ENCODE assay signal across 8 cellular contexts in the genomic region with DNA sequence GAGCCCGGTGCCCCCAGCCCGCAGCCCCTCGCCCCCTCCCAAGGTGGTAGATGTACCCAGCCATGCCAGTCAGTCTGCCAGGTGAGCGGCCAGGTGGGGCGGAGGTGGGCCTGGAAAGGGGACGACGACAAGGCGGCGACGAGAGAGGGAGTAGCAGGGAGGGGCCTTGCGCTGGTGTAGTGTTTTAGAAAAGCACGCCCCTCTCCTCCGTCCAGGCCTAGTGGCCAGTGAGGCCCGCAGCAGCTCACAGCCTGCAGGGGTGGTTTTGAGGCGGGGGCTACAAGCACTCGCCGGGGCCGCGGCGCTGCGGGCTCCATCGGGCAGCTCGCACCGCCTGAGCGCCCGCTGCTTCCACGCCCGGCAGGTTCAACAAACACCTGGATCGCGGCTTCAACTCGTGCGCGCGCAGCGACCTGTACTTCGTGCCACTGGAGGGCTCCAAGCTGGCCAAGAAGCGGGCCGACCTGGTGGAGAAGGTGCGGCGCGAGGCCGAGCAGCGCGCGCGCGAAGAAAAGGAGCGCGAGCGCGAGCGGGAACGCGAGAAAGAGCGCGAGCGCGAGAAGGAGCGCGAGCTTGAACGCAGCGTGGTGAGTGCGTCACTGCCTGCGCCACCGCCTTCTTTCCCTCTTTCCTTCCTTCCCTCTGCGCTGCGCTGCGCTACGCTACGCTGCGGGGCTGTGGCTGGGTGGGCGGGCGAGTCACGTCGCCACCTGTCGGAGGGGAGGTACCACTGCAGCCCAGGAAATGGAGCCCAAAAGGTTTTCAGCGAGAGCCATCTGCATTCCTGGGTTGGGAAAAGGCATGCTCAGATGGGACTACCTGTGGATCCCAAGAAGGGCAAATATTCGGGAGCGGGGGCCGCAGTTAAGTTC. TPM values are rescaled to one million over a fixed set of nuclear protein-coding genes. Genes with fewer than 3 reads are reported as not detected.
DNase-seq lines count a peak whose midpoint lies in the region; ATAC-seq and TF ChIP-seq lines count a peak whose summit lies in the region.

No MANE protein-coding gene starts in this region.

- peak overlapping the region; percentile 78 for H2BK120ac ChIP-seq in mesenchymal stem cell (ENCODE audit: low read depth, low read length)

- CTCF ChIA-PET in Caco-2 (lab: Charles Lee) = interaction anchor here (0.6 to 3.0 kb wide), 20 partner anchors 9 to 736 kb away, joined by 3 to 56 read pairs (median 4); a partner anchor contains a TSS
- CTCF ChIA-PET in activated CD8-positive, alpha-beta memory T cell treated with anti-CD3 and anti-CD28 coated beads, Interleukin-2, amount 10 ng/mL, durations not matched to agents 7 days and 5 days (lab: Charles Lee) = interaction anchor here (0.7 to 17.6 kb wide), 19 partner anchors 8 to 214 kb away, joined by 3 to 709 read pairs (median 4); a partner anchor contains a TSS

- H2BK5ac ChIP-seq in mesenchymal stem cell (ENCODE audit: low read depth, low read length, poor library complexity, severe bottlenecking) = no peak overlapping the region

- no peak overlapping the region for H2BK15ac ChIP-seq in mesenchymal stem cell (ENCODE audit: low read depth, poor library complexity, severe bottlenecking)

- DNase-seq in Caco-2 (peak; percentile 97), GM20000 (ENCODE audit: low spot score) (peak; percentile 89), HUDEP-2 (lab: John Stamatoyannopoulos, UW; ENCODE audit: unreplicated experiment in 76 of 76) (peak in 74 of 76 experiments; percentile 42 to 93 (median 85)), NOMO-1 treated with DMSO at 0.1 percent for 48 hours (lab: John Stamatoyannopoulos, UW; ENCODE audit: unreplicated experiment) (peak; percentile 96), mesenchymal stem cell (peak; percentile 96)
- peak; percentile 97 for DNase-seq in activated CD8-positive, alpha-beta memory T cell treated with anti-CD3 and anti-CD28 coated beads, Interleukin-2, amount 10 ng/mL, durations not matched to agents 7 days and 5 days
- DNase-seq in effector memory CD8-positive, alpha-beta T cell = peak; percentile 89 to 90 (median 89)
- DNase-seq in stimulated activated CD8-positive, alpha-beta memory T cell treated with anti-CD3 and anti-CD28 coated beads, Interleukin-12 subunit alpha, Interleukin-12 subunit beta, amount 100 ng/mL, for 4 hours (ENCODE audit: low read depth) = peak; percentile 87

- WGBS in mesenchymal stem cell = 5% methylated on average over 69 of the region's 80 CpGs

- H3K18ac ChIP-seq in mesenchymal stem cell (ENCODE audit: low read depth in 1 of 2, low read length in 2 of 2) = peak overlapping the region; percentile 88 to 95

- peak overlapping the region; percentile 92 for H3K9ac ChIP-seq in mesenchymal stem cell (ENCODE audit: low read length)

- intact Hi-C loops in Caco-2 (cut with micrococcal nuclease; ENCODE audit: unreplicated experiment) = loop anchor here (1.0 kb wide), 3 partner anchors 13 to 68 kb away; a partner anchor contains a TSS

- H3K4me1 Mint-ChIP-seq in Caco-2 (ENCODE audit: low read depth, unreplicated experiment) = peaks cover 25% of the 10 kb centered on the region
- H3K4me1 Mint-ChIP-seq in activated CD8-positive, alpha-beta memory T cell treated with anti-CD3 and anti-CD28 coated beads, Interleukin-2, amount 10 ng/mL, durations not matched to agents 7 days and 5 days = peaks cover 45% of the 10 kb centered on the region
- peaks cover 19 to 21% of the 10 kb centered on the region in 2 donors for H3K4me1 Mint-ChIP-seq in effector memory CD8-positive, alpha-beta T cell (ENCODE audit: low read depth in 2 of 2)

- no peaks in the 10 kb centered on the region for H3K9me3 Mint-ChIP-seq in Caco-2 (ENCODE audit: unreplicated experiment)
- H3K9me3 Mint-ChIP-seq in activated CD8-positive, alpha-beta memory T cell treated with anti-CD3 and anti-CD28 coated beads, Interleukin-2, amount 10 ng/mL, durations not matched to agents 7 days and 5 days (ENCODE audit: low read depth) = no peaks in the 10 kb centered on the region
- no peaks in the 10 kb centered on the region for H3K9me3 Mint-ChIP-seq in effector memory CD8-positive, alpha-beta T cell

- peak overlapping the region; percentile 46 for H3K27ac ChIP-seq in mesenchymal stem cell (ENCODE audit: low read length, poor library complexity, severe bottlenecking)

- H3K36me3 Mint-ChIP-seq in Caco-2 (ENCODE audit: insufficient read depth, unreplicated experiment) = peaks cover 93% of the 10 kb centered on the region
- H3K36me3 Mint-ChIP-seq in activated CD8-positive, alpha-beta memory T cell treated with anti-CD3 and anti-CD28 coated beads, Interleukin-2, amount 10 ng/mL, durations not matched to agents 7 days and 5 days = peaks cover 23% of the 10 kb centered on the region
- H3K36me3 Mint-ChIP-seq in effector memory CD8-positive, alpha-beta T cell (ENCODE audit: insufficient read depth) = peaks cover 27% of the 10 kb centered on the region

- H3K27ac Mint-ChIP-seq in Caco-2 (ENCODE audit: unreplicated experiment) = peak overlapping the region; percentile 92
- H3K27ac Mint-ChIP-seq in activated CD8-positive, alpha-beta memory T cell treated with anti-CD3 and anti-CD28 coated beads, Interleukin-2, amount 10 ng/mL, durations not matched to agents 7 days and 5 days = peak overlapping the region; percentile 96
- H3K27ac Mint-ChIP-seq in effector memory CD8-positive, alpha-beta T cell = peak overlapping the region; percentile 95 to 98

- POLR2A ChIA-PET in Caco-2 (lab: Charles Lee) = interaction anchor here (0.5 to 1.3 kb wide), 20 partner anchors 8 to 760 kb away, joined by 3 to 20 read pairs (median 5); a partner anchor contains a TSS

- H3K36me3 ChIP-seq in Caco-2 (ENCODE audit: control insufficient read depth, insufficient read depth, low read length) (peaks cover 12% of the 10 kb centered on the region), mesenchymal stem cell (ENCODE audit: control insufficient read depth in 1 of 2, insufficient read depth in 2 of 2, low read depth in 1 of 2, low read length in 2 of 2) (peaks cover 77% of the 10 kb centered on the region in 2 experiments)

- peak overlapping the region; percentile 87 to 90 for H3K4ac ChIP-seq in mesenchymal stem cell (ENCODE audit: low read depth in 1 of 2, low read length in 2 of 2)

- no peaks in the 10 kb centered on the region for H3K27me3 Mint-ChIP-seq in Caco-2 (ENCODE audit: insufficient read depth, unreplicated experiment)
- no peaks in the 10 kb centered on the region for H3K27me3 Mint-ChIP-seq in activated CD8-positive, alpha-beta memory T cell treated with anti-CD3 and anti-CD28 coated beads, Interleukin-2, amount 10 ng/mL, durations not matched to agents 7 days and 5 days
- H3K27me3 Mint-ChIP-seq in effector memory CD8-positive, alpha-beta T cell = no peaks in the 10 kb centered on the region

- peak overlapping the region; percentile 92 for H4K8ac ChIP-seq in mesenchymal stem cell (ENCODE audit: low read length)

- peak overlapping the region; percentile 55 for H3K4me3 ChIP-seq in Caco-2 (ENCODE audit: low read depth, low read length)
- H3K4me3 ChIP-seq in mesenchymal stem cell (ENCODE audit: insufficient read depth in 1 of 2, low read depth in 1 of 2, low read length in 2 of 2) = peak overlapping the region; percentile 64 to 78

- peak overlapping the region in 1 of 2 experiments; percentile 19 for H3K14ac ChIP-seq in mesenchymal stem cell (ENCODE audit: low read length in 2 of 2)

- peak overlapping the region; percentile 73 for H3K4me3 Mint-ChIP-seq in Caco-2 (ENCODE audit: unreplicated experiment)
- peak overlapping the region; percentile 87 for H3K4me3 Mint-ChIP-seq in activated CD8-positive, alpha-beta memory T cell treated with anti-CD3 and anti-CD28 coated beads, Interleukin-2, amount 10 ng/mL, durations not matched to agents 7 days and 5 days
- H3K4me3 Mint-ChIP-seq in effector memory CD8-positive, alpha-beta T cell = peak overlapping the region; percentile 78 to 80

- H3K4me2 ChIP-seq in mesenchymal stem cell (ENCODE audit: low read length, poor library complexity, severe bottlenecking) = peak overlapping the region; percentile 87

- TF ChIP-seq CTCF in Caco-2 (IDR thresholded peaks at IDR 0.05; ENCODE audit: insufficient read depth in 1 of 2, low read depth in 1 of 2, low read length in 1 of 2, severe bottlenecking in 1 of 2, unreplicated experiment in 1 of 2) = peak; percentile 98 to 99
- TF ChIP-seq CTCF in GM20000 (IDR thresholded peaks at IDR 0.05; ENCODE audit: extremely low read depth, missing control alignments) = peak; percentile 98

- peaks cover 11% of the 10 kb centered on the region for H3K79me1 ChIP-seq in mesenchymal stem cell (replicated peaks; ENCODE audit: low read length, poor library complexity, severe bottlenecking)

- BruUV-seq in Caco-2 (replicated peaks; lab: Mats Ljungman, UMichigan) = TSS peak; percentile 88

- H4K91ac ChIP-seq in mesenchymal stem cell (ENCODE audit: low read length) = peak overlapping the region; percentile 95

- H2AK5ac ChIP-seq in mesenchymal stem cell (ENCODE audit: low read length, severe bottlenecking) = peak overlapping the region; percentile 64

- no peak overlapping the region for H2AFZ ChIP-seq in mesenchymal stem cell (ENCODE audit: low read depth, low read length)

- H2BK12ac ChIP-seq in mesenchymal stem cell (ENCODE audit: low read length in 2 of 2) = peak overlapping the region in 1 of 2 experiments; percentile 56

- H3K9me3 ChIP-seq in Caco-2 = no peaks in the 10 kb centered on the region
- no peaks in the 10 kb centered on the region for H3K9me3 ChIP-seq in mesenchymal stem cell (ENCODE audit: control insufficient read depth, low read length)

- peak overlapping the region in 1 of 2 experiments; percentile 10 for H3K23ac ChIP-seq in mesenchymal stem cell (ENCODE audit: low read length in 2 of 2)

- peaks cover 11% of the 10 kb centered on the region for H3K4me1 ChIP-seq in Caco-2
- H3K4me1 ChIP-seq in mesenchymal stem cell (ENCODE audit: control insufficient read depth, insufficient read depth, low read depth, low read length) = peaks cover 43% of the 10 kb centered on the region

- ATAC-seq in activated CD8-positive, alpha-beta memory T cell treated with anti-CD3 and anti-CD28 coated beads, Interleukin-2, amount 10 ng/mL, durations not matched to agents 7 days and 5 days = peak; percentile 94
- peak; percentile 97 for ATAC-seq in effector memory CD8-positive, alpha-beta T cell (replicated peaks)

- no peaks in the 10 kb centered on the region for H3K27me3 ChIP-seq in Caco-2 (replicated peaks; ENCODE audit: control insufficient read depth, insufficient read depth, low read length)
- no peaks in the 10 kb centered on the region for H3K27me3 ChIP-seq in mesenchymal stem cell (ENCODE audit: control insufficient read depth in 1 of 2, insufficient read depth in 1 of 2, low read length in 2 of 2)

RNA-seq across cellular contexts. Expression of a gene that starts 5.9 kb away (rescaled TPM):
- not detected in 2 replicates for total RNA-seq in Caco-2 (2022)
- total RNA-seq in activated CD8-positive, alpha-beta memory T cell treated with anti-CD3 and anti-CD28 coated beads, Interleukin-2, amount 10 ng/mL, durations not matched to agents 7 days and 5 days = not detected
- polyA plus RNA-seq in mesenchymal stem cell (2013, experiment 1 of 2) = not detected
- not detected for polyA plus RNA-seq in mesenchymal stem cell (2013, experiment 2 of 2)

RNA-seq across cellular contexts. Expression of a gene that starts 6.1 kb away (rescaled TPM):
- 111 TPM in 2 replicates for total RNA-seq in Caco-2 (2022)
- total RNA-seq in activated CD8-positive, alpha-beta memory T cell treated with anti-CD3 and anti-CD28 coated beads, Interleukin-2, amount 10 ng/mL, durations not matched to agents 7 days and 5 days = 100 to 1,000 TPM; 120 to 132 TPM
- 186 TPM for polyA plus RNA-seq in mesenchymal stem cell (2013, experiment 1 of 2)
- polyA plus RNA-seq in mesenchymal stem cell (2013, experiment 2 of 2) = 188 TPM

RNA-seq across cellular contexts. Expression of a gene that starts 10.0 kb away (rescaled TPM):
- total RNA-seq in Caco-2 (2022) = 126 TPM in 2 replicates
- total RNA-seq in activated CD8-positive, alpha-beta memory T cell treated with anti-CD3 and anti-CD28 coated beads, Interleukin-2, amount 10 ng/mL, durations not matched to agents 7 days and 5 days = 10 to 100 TPM; 38.3 to 40.1 TPM
- 119 TPM for polyA plus RNA-seq in mesenchymal stem cell (2013, experiment 1 of 2)
- polyA plus RNA-seq in mesenchymal stem cell (2013, experiment 2 of 2) = 111 TPM

RNA-seq across cellular contexts. Expression of a gene that starts 13.4 kb away (rescaled TPM):
- 43.9 and 54.8 TPM in 2 replicates for total RNA-seq in Caco-2 (2022)
- 100 to 1,000 TPM; 283 to 367 TPM for total RNA-seq in activated CD8-positive, alpha-beta memory T cell treated with anti-CD3 and anti-CD28 coated beads, Interleukin-2, amount 10 ng/mL, durations not matched to agents 7 days and 5 days
- 0.73 TPM for polyA plus RNA-seq in mesenchymal stem cell (2013, experiment 1 of 2)
- 1.2 TPM for polyA plus RNA-seq in mesenchymal stem cell (2013, experiment 2 of 2)

RNA-seq across cellular contexts. Expression of a gene that starts 23.3 kb away (rescaled TPM):
- total RNA-seq in Caco-2 (2022) = 23.2 and 25.3 TPM in 2 replicates
- 100 to 1,000 TPM; 106 to 171 TPM for total RNA-seq in activated CD8-positive, alpha-beta memory T cell treated with anti-CD3 and anti-CD28 coated beads, Interleukin-2, amount 10 ng/mL, durations not matched to agents 7 days and 5 days
- polyA plus RNA-seq in mesenchymal stem cell (2013, experiment 1 of 2) = 22.7 TPM
- polyA plus RNA-seq in mesenchymal stem cell (2013, experiment 2 of 2) = 20.2 TPM

Comparison
In these comparisons a context has a peak if more than half of its experiments do, and no peak if none do; other contexts are left out.
1. Peak in every context shown above with its lines: DNase-seq, ATAC-seq, H3K4me3 ChIP-seq and H3K27ac ChIP-seq.